In the genomic region with DNA sequence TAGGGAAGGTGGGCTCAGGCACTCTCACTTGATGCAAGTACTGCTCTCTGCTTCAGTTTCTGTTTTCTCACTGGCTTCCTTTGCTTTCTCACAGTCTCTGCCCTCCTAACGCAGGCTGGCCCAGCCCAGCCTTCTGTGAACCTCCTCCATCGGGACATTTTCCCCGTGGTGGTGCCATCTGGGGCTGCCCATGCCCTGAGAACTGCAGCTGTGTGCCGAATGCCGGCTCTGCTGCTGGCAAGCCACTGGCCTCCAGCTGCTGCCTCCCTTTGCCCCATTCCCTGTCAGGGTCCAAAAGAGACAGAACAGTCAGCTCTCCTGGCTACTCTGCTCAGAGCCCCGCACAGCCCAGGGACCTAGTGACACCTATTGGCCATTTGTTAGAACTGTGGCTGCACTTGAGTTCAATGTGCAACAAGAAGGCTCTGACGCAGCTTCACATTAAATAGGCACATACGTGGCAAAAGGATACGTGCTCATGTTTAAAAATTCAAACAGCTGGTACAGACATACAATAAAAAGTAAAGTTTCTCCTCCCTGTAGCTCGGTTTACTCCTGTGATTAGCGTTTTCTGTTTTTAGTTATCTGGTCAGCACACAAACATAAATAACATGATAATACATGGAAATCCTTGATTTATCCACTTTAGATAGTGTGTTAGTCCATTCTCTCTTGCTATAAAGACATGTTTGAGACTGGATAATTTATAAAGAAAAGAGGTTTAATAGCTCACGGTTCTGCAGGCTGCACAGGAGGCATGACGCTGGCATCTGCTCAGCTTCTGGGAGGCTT, we compare ENCODE assay signal across 1 cellular context.
TF ChIP-seq lines count a peak whose summit lies in the region.

No MANE protein-coding gene starts in this region.

TF ChIP-seq in K562, 482 proteins besides CTCF, POLR2A, EP300 and RAD21 (continued from another document):
- TF ChIP-seq SMC3 (conservative IDR thresholded peaks at IDR 0.05; ENCODE audit: insufficient read depth, low read depth, low read length) = peak; percentile 75
